In genomic region chr6:139378882-139379341, GRCh38 we compare ENCODE assay signal across 13 cellular contexts. TPM values are rescaled to one million over a fixed set of nuclear protein-coding genes. Genes with fewer than 3 reads are reported as not detected.
DNase-seq lines count a peak whose midpoint lies in the region; ATAC-seq, FAIRE-seq and TF ChIP-seq lines count a peak whose summit lies in the region.
"Had no signal": no experiment of that assay in that cellular context is flagged by ENCODE, and none has a peak within 500 bp of the region (broad histone marks: within the 10 kb centered on the region; RNA-seq: fewer than 3 reads in every experiment).

No MANE protein-coding gene starts in this region.

- CTCF ChIA-PET in A549 (lab: Yijun Ruan, JAX): interaction anchor here (2.1 kb wide), 1 partner anchor 9 kb away, joined by 7 read pairs; no protein-coding TSS in a partner anchor
- CTCF ChIA-PET in RWPE1 (lab: Yijun Ruan, JAX): interaction anchor here (0.6 to 0.9 kb wide), 3 partner anchors 9 to 681 kb away, joined by 3 read pairs; no protein-coding TSS in a partner anchor
- CTCF ChIA-PET in CD8-positive, alpha-beta memory T cell (lab: Charles Lee): interaction anchor here (0.8 to 1.8 kb wide), 2 partner anchors 13 to 516 kb away, joined by 3 to 4 read pairs; no protein-coding TSS in a partner anchor

- H3K4me3 Mint-ChIP-seq in HFFc6: no peak overlapping the region
- H3K4me3 Mint-ChIP-seq in CD8-positive, alpha-beta memory T cell: peak overlapping the region in 1 of 7 donors; percentile 14

- peaks cover 11% of the 10 kb centered on the region for H3K36me3 Mint-ChIP-seq in HFFc6 (ENCODE audit: low read depth)
- H3K36me3 Mint-ChIP-seq in CD8-positive, alpha-beta memory T cell: peaks cover 0 to 18% (median 8%) of the 10 kb centered on the region in 3 donors

- no peak for TF ChIP-seq RAD21 in A549 (conservative IDR thresholded peaks at IDR 0.05 in 1 of 2, IDR thresholded peaks at IDR 0.05 in 1 of 2)

- POLR2A ChIA-PET in A549 (lab: Yijun Ruan, JAX) (interaction anchor here (0.7 kb wide), 1 partner anchor 9 kb away, joined by 4 read pairs; no protein-coding TSS in a partner anchor), RWPE1 (lab: Yijun Ruan, JAX; ENCODE audit: low non-redundant PET) (no interaction called here)
- POLR2A ChIA-PET in CD8-positive, alpha-beta memory T cell (lab: Charles Lee): interaction anchor here (1.4 kb wide), 1 partner anchor 9 kb away, joined by 3 read pairs; no protein-coding TSS in a partner anchor

- peak overlapping the region; percentile 51 for H3K27ac Mint-ChIP-seq in HFFc6
- no peak overlapping the region for H3K27ac Mint-ChIP-seq in CD8-positive, alpha-beta memory T cell

- H3K36me3 ChIP-seq in prostate gland: no peaks in the 10 kb centered on the region
- no peaks in the 10 kb centered on the region for H3K36me3 ChIP-seq in CD8-positive, alpha-beta memory T cell (ENCODE audit: insufficient read depth, low read length)
- no peaks in the 10 kb centered on the region for H3K36me3 ChIP-seq in vagina
- H3K36me3 ChIP-seq: BLaER1 treated with 17β-estradiol and CSF1 and Interleukin-3, amounts not matched to agents 10 nM and 100 nM had no signal

- no peak for ATAC-seq in A549

- peaks cover 10% of the 10 kb centered on the region for H3K27me3 Mint-ChIP-seq in HFFc6 (ENCODE audit: insufficient read depth)
- peaks cover 4% of the 10 kb centered on the region in 2 donors for H3K27me3 Mint-ChIP-seq in CD8-positive, alpha-beta memory T cell

- TF ChIP-seq POLR2A in A549 (IDR thresholded peaks at IDR 0.05; ENCODE audit: low read length): no peak
- no peak for TF ChIP-seq POLR2A in prostate gland (IDR thresholded peaks at IDR 0.05)
- TF ChIP-seq POLR2A in vagina (IDR thresholded peaks at IDR 0.05): no peak

- DNase-seq in A549 (ENCODE audit: low read depth in 1 of 2, low spot score in 1 of 2): peak; percentile 23 to 26
- DNase-seq in HFFc6: peak; percentile 40
- DNase-seq in RWPE1 (ENCODE audit: low spot score): peak; percentile 80
- DNase-seq in fibroblast of villous mesenchyme (ENCODE audit: low read depth): peak; percentile 34
- no peak for DNase-seq in prostate gland (ENCODE audit: low spot score)
- no peak for DNase-seq in GM19240 (ENCODE audit: insufficient read length, low spot score)
- DNase-seq in CD8-positive, alpha-beta memory T cell: no peak
- DNase-seq in vagina (ENCODE audit: extremely low spot score in 2 of 2): no peak
- DNase-seq: activated CD8-positive, alpha-beta memory T cell treated with anti-CD3 and anti-CD28 coated beads, Interleukin-2, amount 50 U/mL, for 4 hours; NCI-H510A; occipital lobe; substantia nigra had no signal

- H3K4me2 ChIP-seq in A549: peak overlapping the region; percentile 46
- H3K4me2 ChIP-seq: BLaER1 treated with 17β-estradiol and CSF1 and Interleukin-3, amounts not matched to agents 10 nM and 100 nM had no signal

- WGBS in A549 (ENCODE audit: missing lambda C conversion rate): 25% methylated on average over 1 of the region's 1 CpG
- 89% methylated on average over 1 of the region's 1 CpG for WGBS in prostate gland

- TF ChIP-seq EP300 in A549 (IDR thresholded peaks at IDR 0.05): no peak

- H3K4me1 ChIP-seq in A549 (peaks cover 23% of the 10 kb centered on the region), prostate gland (replicated peaks) (peaks cover 3% of the 10 kb centered on the region), vagina (peaks cover 10% of the 10 kb centered on the region)
- peaks cover 9% of the 10 kb centered on the region for H3K4me1 ChIP-seq in CD8-positive, alpha-beta memory T cell (ENCODE audit: insufficient read depth, low read length)

- H3K4me1 Mint-ChIP-seq in HFFc6 (ENCODE audit: low read depth): peaks cover 67% of the 10 kb centered on the region
- H3K4me1 Mint-ChIP-seq in CD8-positive, alpha-beta memory T cell: peaks cover 11 to 14% (median 12%) of the 10 kb centered on the region in 3 donors

- intact Hi-C loops in prostate gland (cut with DNase I) (loop anchor here (5.0 to 10.0 kb wide), 6 partner anchors 158 to 1876 kb away; no protein-coding TSS in a partner anchor), vagina (cut with DNase I) (loop anchor here (10.0 kb wide), 1 partner anchor 156 kb away; no protein-coding TSS in a partner anchor)

- peaks cover 10% of the 10 kb centered on the region for H3K9me3 Mint-ChIP-seq in HFFc6
- no peaks in the 10 kb centered on the region for H3K9me3 Mint-ChIP-seq in CD8-positive, alpha-beta memory T cell

- H3K4me3 ChIP-seq in A549: no peak overlapping the region
- no peak overlapping the region for H3K4me3 ChIP-seq in fibroblast of villous mesenchyme (ENCODE audit: low read depth, low read length)
- no peak overlapping the region for H3K4me3 ChIP-seq in prostate gland
- no peak overlapping the region for H3K4me3 ChIP-seq in CD8-positive, alpha-beta memory T cell (ENCODE audit: low read length)
- no peak overlapping the region for H3K4me3 ChIP-seq in vagina
- H3K4me3 ChIP-seq: BLaER1 treated with 17β-estradiol and CSF1 and Interleukin-3, amounts not matched to agents 10 nM and 100 nM had no signal

- H3K27ac ChIP-seq in A549 (peak overlapping the region in 1 of 2 experiments; percentile 68; a peak in 3 of 6 replicates), RWPE1 (peak overlapping the region; percentile 51), prostate gland (no peak overlapping the region), vagina (no peak overlapping the region)
- no peak overlapping the region for H3K27ac ChIP-seq in CD8-positive, alpha-beta memory T cell (ENCODE audit: low read depth, low read length)
- H3K27ac ChIP-seq: BLaER1 treated with 17β-estradiol and CSF1 and Interleukin-3, amounts not matched to agents 10 nM and 100 nM had no signal

- no peak for TF ChIP-seq CTCF in A549 (IDR thresholded peaks at IDR 0.05)
- TF ChIP-seq CTCF in HFFc6 (IDR thresholded peaks at IDR 0.05): no peak
- TF ChIP-seq CTCF in RWPE1 (conservative IDR thresholded peaks at IDR 0.05; ENCODE audit: low read depth): no peak
- no peak for TF ChIP-seq CTCF in fibroblast of villous mesenchyme (IDR thresholded peaks at IDR 0.05; ENCODE audit: insufficient read depth, low read depth, low read length)
- no peak for TF ChIP-seq CTCF in prostate gland (IDR thresholded peaks at IDR 0.05)
- TF ChIP-seq CTCF in vagina (IDR thresholded peaks at IDR 0.05): no peak

- H3K9me3 ChIP-seq in A549: no peaks in the 10 kb centered on the region
- no peaks in the 10 kb centered on the region for H3K9me3 ChIP-seq in prostate gland
- no peaks in the 10 kb centered on the region for H3K9me3 ChIP-seq in CD8-positive, alpha-beta memory T cell (ENCODE audit: low read length)
- no peaks in the 10 kb centered on the region for H3K9me3 ChIP-seq in vagina

- no peak for FAIRE-seq in A549 (lab: Jason Lieb, UNC)

- no peaks in the 10 kb centered on the region for H3K27me3 ChIP-seq in prostate gland (replicated peaks; ENCODE audit: insufficient read depth)
- no peaks in the 10 kb centered on the region for H3K27me3 ChIP-seq in CD8-positive, alpha-beta memory T cell (ENCODE audit: insufficient read depth, low read length, poor library complexity, severe bottlenecking)
- no peaks in the 10 kb centered on the region for H3K27me3 ChIP-seq in vagina
- H3K27me3 ChIP-seq: BLaER1 treated with 17β-estradiol and CSF1 and Interleukin-3, amounts not matched to agents 10 nM and 100 nM had no signal

TF ChIP-seq in A549, 52 proteins besides CTCF, POLR2A, EP300 and RAD21 (continues in another document):
- TF ChIP-seq GATA3 (IDR thresholded peaks at IDR 0.05; ENCODE audit: borderline replicate concordance): no peak
- TF ChIP-seq FOSL2 (IDR thresholded peaks at IDR 0.05): peak; percentile 35; the same call in 1 of the 2 replicates
- peak; percentile 66 for TF ChIP-seq FOSL2 (CRISPR knock-in tag; IDR thresholded peaks at IDR 0.05)
- peak; percentile 52 for TF ChIP-seq JUNB (IDR thresholded peaks at IDR 0.05)
- TF ChIP-seq MYC (IDR thresholded peaks at IDR 0.05; ENCODE audit: borderline replicate concordance, low read length): no peak
- TF ChIP-seq CHD4 (IDR thresholded peaks at IDR 0.05; ENCODE audit: borderline replicate concordance): no peak
- TF ChIP-seq SREBF2 (IDR thresholded peaks at IDR 0.05): no peak
- TF ChIP-seq JUN (IDR thresholded peaks at IDR 0.05): no peak
- no peak for TF ChIP-seq FOXS1 (CRISPR knock-in tag; IDR thresholded peaks at IDR 0.05)
- TF ChIP-seq ELK1 (IDR thresholded peaks at IDR 0.05; ENCODE audit: low read depth, low read length): no peak
- no peak for TF ChIP-seq KDM5A (IDR thresholded peaks at IDR 0.05)

RNA-seq across cellular contexts. Expression of gene CITED2, which starts 4.5 kb away (rescaled TPM):
- polyA plus RNA-seq in A549 (2011; rRNA removed): 7.1 and 9.3 TPM in 2 replicates
- 14.4 and 21.3 TPM in 2 replicates for polyA plus RNA-seq in A549 (2012; cell fraction: cytosol; rRNA removed)
- polyA plus RNA-seq in A549 (2012; cell fraction: nucleus; rRNA removed): 24.4 and 38.8 TPM in 2 replicates
- polyA plus RNA-seq in A549 (2017; fragmentation: RNase III; extraction: RNeasy Plus Mini Kit Qiagen cat#74134 plus additional on column Dnase treatment): 6.4 to 8.2 TPM (median 6.8 TPM) in 3 replicates
- polyA minus RNA-seq in A549 (2011; rRNA and poly(A)+ RNA removed): 2.7 and 3.6 TPM in 2 replicates
- total RNA-seq in HFFc6 (2021; fragmentation: NEBNext Ultra II Directional; extraction: Animal tissue kit (Norgen Biotek cat#: 25700)): 1,000 to 10,000 TPM; 1,147 to 1,717 (median 1,616) TPM
- total RNA-seq in fibroblast of villous mesenchyme: 297 and 793 TPM in 2 replicates
- total RNA-seq in prostate gland: 100 to 1,000 TPM; 117 to 149 TPM
- total RNA-seq in CD8-positive, alpha-beta memory T cell: 10 to 100 TPM; 68.6 to 69.8 TPM
- polyA plus RNA-seq in CD8-positive, alpha-beta memory T cell: 53.8 TPM
- total RNA-seq in vagina: 132 TPM

Comparison
In these comparisons a context has a peak if more than half of its experiments do, and no peak if none do; other contexts are left out.
1. DNase-seq: peak in A549 (2 of 2), HFFc6 (single experiment), RWPE1 (single experiment) and fibroblast of villous mesenchyme (single experiment); none in prostate gland (single experiment), GM19240 (single experiment), CD8-positive, alpha-beta memory T cell (0 of 5) and vagina (0 of 2).